In the genomic region with DNA sequence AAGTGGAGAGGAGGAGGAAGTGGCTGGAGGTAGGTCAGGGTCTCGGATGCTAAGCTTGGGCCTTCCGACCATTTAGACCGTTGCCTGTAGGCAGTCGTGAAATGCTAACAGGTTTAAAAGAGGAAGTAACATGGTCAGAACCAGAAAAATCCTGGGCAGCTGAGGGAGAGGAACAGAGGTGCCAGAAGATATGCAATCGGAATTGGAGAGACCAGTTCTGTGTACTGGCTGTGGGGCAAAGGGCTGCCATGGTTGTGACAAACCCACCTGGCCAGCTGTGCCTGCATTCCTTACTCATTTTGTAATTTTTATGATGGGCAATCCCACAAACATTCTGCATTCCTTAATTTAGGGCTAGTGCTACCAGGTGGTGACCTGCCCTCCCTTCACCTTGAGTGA, we compare ENCODE assay signal across 1 cellular context.
TF ChIP-seq lines count a peak whose summit lies in the region.

No MANE protein-coding gene starts in this region.

TF ChIP-seq in IMR-90, 13 proteins besides CTCF, POLR2A, EP300 and RAD21:
- TF ChIP-seq USF2 (IDR thresholded peaks at IDR 0.05; ENCODE audit: low read depth, low read length) (no peak), RCOR1 (IDR thresholded peaks at IDR 0.05; ENCODE audit: insufficient replicate concordance, low read length) (no peak), FOS (IDR thresholded peaks at IDR 0.05; ENCODE audit: low read depth, low read length) (no peak), CEBPB (IDR thresholded peaks at IDR 0.05; ENCODE audit: low read depth, low read length) (no peak), RFX5 (IDR thresholded peaks at IDR 0.05; ENCODE audit: low read depth, low read length) (no peak), NFE2L2 (IDR thresholded peaks at IDR 0.05; ENCODE audit: low read depth, low read length) (no peak), BHLHE40 (IDR thresholded peaks at IDR 0.05; ENCODE audit: low read depth, low read length) (no peak), ELK1 (IDR thresholded peaks at IDR 0.05; ENCODE audit: borderline replicate concordance, low read depth, low read length) (no peak), MAZ (IDR thresholded peaks at IDR 0.05; ENCODE audit: borderline replicate concordance, low read depth, low read length) (no peak), MXI1 (IDR thresholded peaks at IDR 0.05; ENCODE audit: borderline replicate concordance, low read depth, low read length) (no peak), SMC3 (IDR thresholded peaks at IDR 0.05; ENCODE audit: low read depth, low read length) (no peak), CHD1 (IDR thresholded peaks at IDR 0.05; ENCODE audit: low read depth, low read length) (no peak), MAFK (IDR thresholded peaks at IDR 0.05; ENCODE audit: low read depth, low read length) (no peak)
